Comparison of ENCODE assay signal across 15 cellular contexts in the genomic region with DNA sequence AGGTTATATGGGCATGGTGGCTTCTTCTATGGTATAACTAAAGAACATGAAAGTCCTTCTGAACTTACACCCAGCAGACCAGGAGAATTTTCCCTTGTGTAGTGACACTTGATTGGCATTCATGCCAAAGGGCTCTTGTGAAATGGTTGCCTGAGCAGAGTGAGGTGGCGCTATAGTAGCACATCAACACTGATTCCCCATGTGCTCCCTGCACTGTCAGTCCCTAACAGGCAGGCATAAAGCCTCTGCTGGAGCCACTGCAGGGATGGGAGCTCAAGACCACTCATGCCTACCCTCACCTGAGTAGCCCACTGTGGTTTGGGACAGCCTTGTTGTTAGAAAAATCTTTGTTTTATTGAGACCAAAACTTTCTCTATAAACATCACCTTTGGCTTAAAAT.
A peak's percentile ranks its signal among the peaks of the same experiment; 100 is the strongest.
DNase-seq lines count a peak whose midpoint lies in the region; ATAC-seq and TF ChIP-seq lines count a peak whose summit lies in the region.
"Had no signal": no experiment of that assay in that cellular context is flagged by ENCODE, and none has a peak within 500 bp of the region (broad histone marks: within the 10 kb centered on the region; RNA-seq: fewer than 3 reads in every experiment).

No MANE protein-coding gene starts in this region.

- no TSS peak for BruUV-seq in HCT116 (replicated peaks; lab: Mats Ljungman, UMichigan)

- no peaks in the 10 kb centered on the region for H3K36me3 ChIP-seq in HCT116 (ENCODE audit: control insufficient read depth in 1 of 2, insufficient read depth in 2 of 2, low read length in 2 of 2)

- peak; percentile 9; the same call in 1 of the 2 replicates for TF ChIP-seq RAD21 in HCT116 (IDR thresholded peaks at IDR 0.05; ENCODE audit: low read depth)

- 0 out of 6 replicates have a peak, but pooled peaks of 1 of the 3 experiments have one; percentile 3 for TF ChIP-seq CTCF in HCT116 (IDR thresholded peaks at IDR 0.05 in 2 of 3, conservative IDR thresholded peaks at IDR 0.05 in 1 of 3; ENCODE audit: borderline replicate concordance in 1 of 3, insufficient read depth in 1 of 3, low read depth in 2 of 3, low read length in 2 of 3)
- TF ChIP-seq CTCF in WTC11 (IDR thresholded peaks at IDR 0.05): no peak

- no peak overlapping the region for H3K27ac ChIP-seq in HCT116 (ENCODE audit: low read depth, low read length)

- peaks cover 12% of the 10 kb centered on the region for H3K9me3 Mint-ChIP-seq in WTC11
- H3K9me3 Mint-ChIP-seq: CD4-positive, alpha-beta T cell had no signal

- peaks cover 7% of the 10 kb centered on the region for H3K4me1 Mint-ChIP-seq in WTC11
- H3K4me1 Mint-ChIP-seq: B cell had no signal

- no peaks in the 10 kb centered on the region for H3K9me2 ChIP-seq in HCT116 (ENCODE audit: insufficient read depth)

- intact Hi-C loops in HCT116 (cut with micrococcal nuclease): no loop called here

- H3K9ac ChIP-seq in HCT116 (ENCODE audit: low read length): no peak overlapping the region

- no peak overlapping the region for H3K4me3 Mint-ChIP-seq in WTC11
- H3K4me3 Mint-ChIP-seq: B cell; CD4-positive, alpha-beta T cell had no signal

- POLR2A ChIA-PET in HCT116 (lab: Charles Lee) (no interaction called here), WTC11 (lab: Charles Lee) (interaction anchor here (0.6 kb wide), 1 partner anchor 71 kb away, joined by 3 read pairs; no protein-coding TSS in a partner anchor)

- no peak overlapping the region for H3K27ac Mint-ChIP-seq in WTC11
- H3K27ac Mint-ChIP-seq: B cell; CD4-positive, alpha-beta T cell had no signal

- RAD21 ChIA-PET in HCT116 (lab: Charles Lee; ENCODE audit: low non-redundant PET in 1 of 2, low total read pairs in 2 of 2, uncharacterized antibody in 2 of 2, unreplicated experiment in 2 of 2): no interaction called here

- H3K27me3 ChIP-seq in HCT116 (ENCODE audit: insufficient read depth, low read length): no peaks in the 10 kb centered on the region

- H2AFZ ChIP-seq in HCT116 (ENCODE audit: low read depth, low read length, poor library complexity, severe bottlenecking): no peak overlapping the region

- ATAC-seq in HCT116 (peak; percentile 69), WTC11 (peak; percentile 98), HG03442 (IDR thresholded peaks at IDR 0.05; ENCODE audit: unreplicated experiment) (no peak), GM18867 (IDR thresholded peaks at IDR 0.05; ENCODE audit: unreplicated experiment) (no peak)
- ATAC-seq: K562, PC-3 had no signal

- in situ Hi-C loops in ACHN (cut with HindIII; ENCODE audit: low pct_ligation_motif_present, low pct_unique_long_range_greater_than_20kb, low sequenced_read_pairs): no loop called here

- TF ChIP-seq POLR2A in HCT116 (IDR thresholded peaks at IDR 0.05; ENCODE audit: borderline replicate concordance, extremely low read depth, insufficient read depth, insufficient read length): no peak

- H4K20me1 ChIP-seq in HCT116 (ENCODE audit: insufficient read depth): no peaks in the 10 kb centered on the region

- DNase-seq in ACHN: peak; percentile 5
- DNase-seq in HCT116 (ENCODE audit: low read depth, low spot score): peak; percentile 4
- DNase-seq in WTC11 (ENCODE audit: low spot score): peak; percentile 46
- DNase-seq in kidney tubule cell (ENCODE audit: low spot score): peak; percentile 2
- DNase-seq in DMS153 treated with DMSO at 0.1 percent for 48 hours (lab: John Stamatoyannopoulos, UW; ENCODE audit: unreplicated experiment): no peak
- DNase-seq: CD4-positive, alpha-beta T cell; EL; NCI-H1092 treated with DMSO at 0.1 percent for 48 hours; NCI-H1694; NCI-H2107; PC-3 had no signal

- CTCF ChIA-PET in HCT116 (lab: Charles Lee) (no interaction called here), WTC11 (lab: Charles Lee) (interaction anchor here (0.6 to 1.5 kb wide), 3 partner anchors 36 to 98 kb away, joined by 3 to 4 read pairs (median 3); no protein-coding TSS in a partner anchor)

- 0 out of 2 replicates have a peak, but pooled peaks cover 4% of the 10 kb centered on the region for H3K36me3 Mint-ChIP-seq in WTC11

- H3K27me3 Mint-ChIP-seq in WTC11 (ENCODE audit: low read depth): peaks cover 75% of the 10 kb centered on the region
- H3K27me3 Mint-ChIP-seq: B cell; CD4-positive, alpha-beta T cell had no signal

- no peak overlapping the region for H3K4me3 ChIP-seq in HCT116 (replicated peaks in 1 of 2; ENCODE audit: low read depth in 1 of 2, low read length in 2 of 2)
- H3K4me3 ChIP-seq: K562 had no signal

- no peaks in the 10 kb centered on the region for H3K9me3 ChIP-seq in HCT116 (ENCODE audit: control insufficient read depth in 1 of 2, insufficient read depth in 1 of 2, low read depth in 1 of 2, low read length in 2 of 2)

- H3K79me2 ChIP-seq in HCT116 (ENCODE audit: insufficient read depth, low read length): no peaks in the 10 kb centered on the region

- no peak overlapping the region for H3K4me2 ChIP-seq in HCT116 (ENCODE audit: low read length)

- no peaks in the 10 kb centered on the region for H3K4me1 ChIP-seq in HCT116 (ENCODE audit: control insufficient read depth in 1 of 2, insufficient read depth in 2 of 2, low read length in 2 of 2)

TF ChIP-seq in HCT116, 20 proteins besides CTCF, POLR2A, EP300 and RAD21 (continues in another document):
- no peak for TF ChIP-seq FOSL1 (IDR thresholded peaks at IDR 0.05; ENCODE audit: low read depth)
- no peak for TF ChIP-seq ELF1 (IDR thresholded peaks at IDR 0.05; ENCODE audit: borderline replicate concordance, low read depth)
- TF ChIP-seq JUND (IDR thresholded peaks at IDR 0.05): no peak
- no peak for TF ChIP-seq SP1 (IDR thresholded peaks at IDR 0.05; ENCODE audit: low read depth)
- TF ChIP-seq CEBPB (IDR thresholded peaks at IDR 0.05; ENCODE audit: low read depth): no peak
- TF ChIP-seq, protein P1, sequence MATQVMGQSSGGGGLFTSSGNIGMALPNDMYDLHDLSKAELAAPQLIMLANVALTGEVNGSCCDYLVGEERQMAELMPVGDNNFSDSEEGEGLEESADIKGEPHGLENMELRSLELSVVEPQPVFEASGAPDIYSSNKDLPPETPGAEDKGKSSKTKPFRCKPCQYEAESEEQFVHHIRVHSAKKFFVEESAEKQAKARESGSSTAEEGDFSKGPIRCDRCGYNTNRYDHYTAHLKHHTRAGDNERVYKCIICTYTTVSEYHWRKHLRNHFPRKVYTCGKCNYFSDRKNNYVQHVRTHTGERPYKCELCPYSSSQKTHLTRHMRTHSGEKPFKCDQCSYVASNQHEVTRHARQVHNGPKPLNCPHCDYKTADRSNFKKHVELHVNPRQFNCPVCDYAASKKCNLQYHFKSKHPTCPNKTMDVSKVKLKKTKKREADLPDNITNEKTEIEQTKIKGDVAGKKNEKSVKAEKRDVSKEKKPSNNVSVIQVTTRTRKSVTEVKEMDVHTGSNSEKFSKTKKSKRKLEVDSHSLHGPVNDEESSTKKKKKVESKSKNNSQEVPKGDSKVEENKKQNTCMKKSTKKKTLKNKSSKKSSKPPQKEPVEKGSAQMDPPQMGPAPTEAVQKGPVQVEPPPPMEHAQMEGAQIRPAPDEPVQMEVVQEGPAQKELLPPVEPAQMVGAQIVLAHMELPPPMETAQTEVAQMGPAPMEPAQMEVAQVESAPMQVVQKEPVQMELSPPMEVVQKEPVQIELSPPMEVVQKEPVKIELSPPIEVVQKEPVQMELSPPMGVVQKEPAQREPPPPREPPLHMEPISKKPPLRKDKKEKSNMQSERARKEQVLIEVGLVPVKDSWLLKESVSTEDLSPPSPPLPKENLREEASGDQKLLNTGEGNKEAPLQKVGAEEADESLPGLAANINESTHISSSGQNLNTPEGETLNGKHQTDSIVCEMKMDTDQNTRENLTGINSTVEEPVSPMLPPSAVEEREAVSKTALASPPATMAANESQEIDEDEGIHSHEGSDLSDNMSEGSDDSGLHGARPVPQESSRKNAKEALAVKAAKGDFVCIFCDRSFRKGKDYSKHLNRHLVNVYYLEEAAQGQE (IDR thresholded peaks at IDR 0.05; ENCODE audit: low read depth): no peak
- TF ChIP-seq EZH2phosphoT487 (IDR thresholded peaks at IDR 0.05; ENCODE audit: borderline replicate concordance): no peak
- no peak for TF ChIP-seq ZNF274 (IDR thresholded peaks at IDR 0.05; ENCODE audit: low read depth, low read length)
- TF ChIP-seq POLR2AphosphoS5 (IDR thresholded peaks at IDR 0.05; ENCODE audit: low read depth, low read length): no peak

TF ChIP-seq in WTC11, 78 proteins besides CTCF, POLR2A, EP300 and RAD21:
- TF ChIP-seq RORB (CRISPR knock-in tag; IDR thresholded peaks at IDR 0.05) (no peak), GRHL2 (CRISPR knock-in tag; IDR thresholded peaks at IDR 0.05; ENCODE audit: insufficient replicate concordance, severe bottlenecking) (no peak), JAZF1 (CRISPR knock-in tag; IDR thresholded peaks at IDR 0.05) (no peak)
- TF ChIP-seq, protein P2, sequence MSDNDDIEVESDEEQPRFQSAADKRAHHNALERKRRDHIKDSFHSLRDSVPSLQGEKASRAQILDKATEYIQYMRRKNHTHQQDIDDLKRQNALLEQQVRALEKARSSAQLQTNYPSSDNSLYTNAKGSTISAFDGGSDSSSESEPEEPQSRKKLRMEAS (CRISPR knock-in tag; IDR thresholded peaks at IDR 0.05): peak; percentile 33; the same call in 1 of the 2 replicates

Comparison
In these comparisons a context has a peak if more than half of its experiments do, and no peak if none do; other contexts are left out.
1. ATAC-seq: peak in HCT116 (single experiment) and WTC11 (single experiment); none in HG03442 (single experiment) and GM18867 (single experiment).